Comparison of ENCODE assay signal across 10 cellular contexts in genomic region chr9:129891519-129891918, GRCh38. TPM values are rescaled to one million over a fixed set of nuclear protein-coding genes. Genes with fewer than 3 reads are reported as not detected.
A peak's percentile ranks its signal among the peaks of the same experiment; 100 is the strongest.
DNase-seq lines count a peak whose midpoint lies in the region; ATAC-seq and TF ChIP-seq lines count a peak whose summit lies in the region.
"Had no signal": no experiment of that assay in that cellular context is flagged by ENCODE, and none has a peak within 500 bp of the region (broad histone marks: within the 10 kb centered on the region; RNA-seq: fewer than 3 reads in every experiment).

No MANE protein-coding gene starts in this region.

- peaks cover 97% of the 10 kb centered on the region for H3K4me1 Mint-ChIP-seq in activated naive CD4-positive, alpha-beta T cell treated with anti-CD3 and anti-CD28 coated beads, Interleukin-2, amount 10 ng/mL, durations not matched to agents 7 days and 5 days
- H3K4me1 Mint-ChIP-seq in activated naive CD8-positive, alpha-beta T cell treated with anti-CD3 and anti-CD28 coated beads for 36 hours = peaks cover 89% of the 10 kb centered on the region
- peaks cover 48 to 100% (median 90%) of the 10 kb centered on the region in 4 donors for H3K4me1 Mint-ChIP-seq in naive thymus-derived CD8-positive, alpha-beta T cell
- no peaks in the 10 kb centered on the region for H3K4me1 Mint-ChIP-seq in Caco-2 (ENCODE audit: low read depth, unreplicated experiment)

- no peaks in the 10 kb centered on the region for H3K27me3 Mint-ChIP-seq in activated naive CD4-positive, alpha-beta T cell treated with anti-CD3 and anti-CD28 coated beads, Interleukin-2, amount 10 ng/mL, durations not matched to agents 7 days and 5 days
- H3K27me3 Mint-ChIP-seq in activated naive CD8-positive, alpha-beta T cell treated with anti-CD3 and anti-CD28 coated beads for 36 hours = peaks cover 3% of the 10 kb centered on the region
- peaks cover 0 to 5% (median 0%) of the 10 kb centered on the region in 5 donors for H3K27me3 Mint-ChIP-seq in naive thymus-derived CD8-positive, alpha-beta T cell
- no peaks in the 10 kb centered on the region for H3K27me3 Mint-ChIP-seq in Caco-2 (ENCODE audit: insufficient read depth, unreplicated experiment)

- no peak for TF ChIP-seq POLR2A in uterus (IDR thresholded peaks at IDR 0.05)

- peak overlapping the region; percentile 99 for H3K27ac Mint-ChIP-seq in activated naive CD4-positive, alpha-beta T cell treated with anti-CD3 and anti-CD28 coated beads, Interleukin-2, amount 10 ng/mL, durations not matched to agents 7 days and 5 days
- peak overlapping the region; percentile 100 for H3K27ac Mint-ChIP-seq in activated naive CD8-positive, alpha-beta T cell treated with anti-CD3 and anti-CD28 coated beads for 36 hours
- H3K27ac Mint-ChIP-seq in naive thymus-derived CD8-positive, alpha-beta T cell = peak overlapping the region; percentile 92 to 100 (median 99)
- H3K27ac Mint-ChIP-seq in Caco-2 (ENCODE audit: unreplicated experiment) = no peak overlapping the region

- no TSS peak for BruUV-seq in Caco-2 (replicated peaks; lab: Mats Ljungman, UMichigan)

- no peaks in the 10 kb centered on the region for H3K9me3 Mint-ChIP-seq in activated naive CD4-positive, alpha-beta T cell treated with anti-CD3 and anti-CD28 coated beads, Interleukin-2, amount 10 ng/mL, durations not matched to agents 7 days and 5 days
- peaks cover 4% of the 10 kb centered on the region for H3K9me3 Mint-ChIP-seq in activated naive CD8-positive, alpha-beta T cell treated with anti-CD3 and anti-CD28 coated beads for 36 hours
- no peaks in the 10 kb centered on the region for H3K9me3 Mint-ChIP-seq in naive thymus-derived CD8-positive, alpha-beta T cell
- H3K9me3 Mint-ChIP-seq in Caco-2 (ENCODE audit: unreplicated experiment) = no peaks in the 10 kb centered on the region

- no peak for DNase-seq in activated naive CD4-positive, alpha-beta T cell treated with anti-CD3 and anti-CD28 coated beads, Interleukin-2, amount 10 ng/mL, durations not matched to agents 7 days and 5 days
- no peak for DNase-seq in activated naive CD4-positive, alpha-beta T cell (lab: John Stamatoyannopoulos, UW)
- DNase-seq in activated naive CD8-positive, alpha-beta T cell treated with anti-CD3 and anti-CD28 coated beads for 36 hours = no peak
- peak in 4 of 10 donors; percentile 24 to 49 (median 37) for DNase-seq in naive thymus-derived CD8-positive, alpha-beta T cell
- DNase-seq in uterus = no peak
- no peak for DNase-seq in iPS-NIHi7 (ENCODE audit: extremely low spot score)
- DNase-seq in Caco-2 = no peak
- DNase-seq: effector CD8-positive, alpha-beta T cell; H7 had no signal

- H3K9me3 ChIP-seq in uterus = no peaks in the 10 kb centered on the region
- no peaks in the 10 kb centered on the region for H3K9me3 ChIP-seq in Caco-2

- peak overlapping the region; percentile 79 for H3K4me3 Mint-ChIP-seq in activated naive CD4-positive, alpha-beta T cell treated with anti-CD3 and anti-CD28 coated beads, Interleukin-2, amount 10 ng/mL, durations not matched to agents 7 days and 5 days
- H3K4me3 Mint-ChIP-seq in activated naive CD8-positive, alpha-beta T cell treated with anti-CD3 and anti-CD28 coated beads for 36 hours = peak overlapping the region; percentile 92
- peak overlapping the region; percentile 86 to 98 (median 93) for H3K4me3 Mint-ChIP-seq in naive thymus-derived CD8-positive, alpha-beta T cell
- no peak overlapping the region for H3K4me3 Mint-ChIP-seq in Caco-2 (ENCODE audit: unreplicated experiment)

- H3K36me3 ChIP-seq in uterus (no peaks in the 10 kb centered on the region), Caco-2 (ENCODE audit: control insufficient read depth, insufficient read depth, low read length) (peaks cover 3% of the 10 kb centered on the region; the same call in 1 of the 2 replicates)

- intact Hi-C loops in uterus (cut with DNase I; ENCODE audit: low total_unique reads) = no loop called here
- intact Hi-C loops in Caco-2 (cut with micrococcal nuclease; ENCODE audit: unreplicated experiment) = no loop called here

- H3K4me1 ChIP-seq in uterus = no peaks in the 10 kb centered on the region
- no peaks in the 10 kb centered on the region; the same call in 1 of the 2 replicates for H3K4me1 ChIP-seq in Caco-2

- CTCF ChIA-PET in activated naive CD4-positive, alpha-beta T cell treated with anti-CD3 and anti-CD28 coated beads, Interleukin-2, amount 10 ng/mL, durations not matched to agents 7 days and 5 days (lab: Charles Lee) = interaction anchor here (0.9 to 1.1 kb wide), 3 partner anchors 42 to 149 kb away, joined by 3 to 4 read pairs (median 3); no protein-coding TSS in a partner anchor
- CTCF ChIA-PET in Caco-2 (lab: Charles Lee) = no interaction called here

- ATAC-seq in naive thymus-derived CD8-positive, alpha-beta T cell = no peak
- no peak for ATAC-seq in GM21529 (IDR thresholded peaks at IDR 0.05; ENCODE audit: unreplicated experiment)

- POLR2A ChIA-PET in naive thymus-derived CD8-positive, alpha-beta T cell (lab: Charles Lee) = interaction anchor here (0.6 to 12.6 kb wide), 10 partner anchors 14 to 149 kb away, joined by 3 to 253 read pairs (median 4); partner anchors contain the start of genes C9orf78, FNBP1, TOR1B and USP20
- POLR2A ChIA-PET in Caco-2 (lab: Charles Lee) = no interaction called here

- no peaks in the 10 kb centered on the region for H3K27me3 ChIP-seq in uterus
- H3K27me3 ChIP-seq in Caco-2 (replicated peaks; ENCODE audit: control insufficient read depth, insufficient read depth, low read length) = no peaks in the 10 kb centered on the region

- peak overlapping the region; percentile 64 to 72 for H3K27ac ChIP-seq in uterus

- TF ChIP-seq CTCF in uterus (IDR thresholded peaks at IDR 0.05) = no peak
- TF ChIP-seq CTCF in Caco-2 (IDR thresholded peaks at IDR 0.05; ENCODE audit: insufficient read depth in 1 of 2, low read depth in 1 of 2, low read length in 1 of 2, severe bottlenecking in 1 of 2, unreplicated experiment in 1 of 2) = no peak

- H3K36me3 Mint-ChIP-seq in activated naive CD4-positive, alpha-beta T cell treated with anti-CD3 and anti-CD28 coated beads, Interleukin-2, amount 10 ng/mL, durations not matched to agents 7 days and 5 days = peaks cover 68% of the 10 kb centered on the region
- peaks cover 80% of the 10 kb centered on the region for H3K36me3 Mint-ChIP-seq in activated naive CD8-positive, alpha-beta T cell treated with anti-CD3 and anti-CD28 coated beads for 36 hours
- H3K36me3 Mint-ChIP-seq in naive thymus-derived CD8-positive, alpha-beta T cell = peaks cover 11 to 43% (median 13%) of the 10 kb centered on the region in 3 donors
- H3K36me3 Mint-ChIP-seq in Caco-2 (ENCODE audit: insufficient read depth, unreplicated experiment) = peaks cover 21% of the 10 kb centered on the region

- H3K4me3 ChIP-seq in uterus = no peak overlapping the region
- H3K4me3 ChIP-seq in Caco-2 (ENCODE audit: low read depth, low read length) = no peak overlapping the region

RNA-seq across cellular contexts. Expression of gene USP20, which starts 56.3 kb away (rescaled TPM):
- total RNA-seq in activated naive CD8-positive, alpha-beta T cell treated with anti-CD3 and anti-CD28 coated beads for 36 hours = 10 to 100 TPM; 51.1 to 55.4 TPM
- total RNA-seq in naive thymus-derived CD8-positive, alpha-beta T cell = 100 to 1,000 TPM; 117 to 124 TPM
- polyA plus RNA-seq in naive thymus-derived CD8-positive, alpha-beta T cell = 10 to 100 TPM; 37.1 to 76.4 (median 49.4) TPM
- total RNA-seq in uterus (10 to 100 TPM in 2 of 4 donors, 1 to 10 TPM in 2; 5.6 to 46.7 (median 11.1) TPM), Caco-2 (2022) (13.9 and 16.5 TPM in 2 replicates)

RNA-seq across cellular contexts. Expression of gene C9orf78, which starts 56.4 kb away (rescaled TPM):
- total RNA-seq in activated naive CD8-positive, alpha-beta T cell treated with anti-CD3 and anti-CD28 coated beads for 36 hours = 10 to 100 TPM; 66.3 to 68.2 TPM
- 100 to 1,000 TPM in 1 of 2 experiments, 10 to 100 TPM in 1; 98.7 to 104 TPM for total RNA-seq in naive thymus-derived CD8-positive, alpha-beta T cell
- 100 to 1,000 TPM; 191 to 242 (median 222) TPM for polyA plus RNA-seq in naive thymus-derived CD8-positive, alpha-beta T cell
- total RNA-seq in uterus (10 to 100 TPM; 17.4 to 56.9 (median 35.0) TPM), Caco-2 (2022) (38.3 and 44.1 TPM in 2 replicates)
